Comparison of ENCODE assay signal across 15 cellular contexts in the genomic region with DNA sequence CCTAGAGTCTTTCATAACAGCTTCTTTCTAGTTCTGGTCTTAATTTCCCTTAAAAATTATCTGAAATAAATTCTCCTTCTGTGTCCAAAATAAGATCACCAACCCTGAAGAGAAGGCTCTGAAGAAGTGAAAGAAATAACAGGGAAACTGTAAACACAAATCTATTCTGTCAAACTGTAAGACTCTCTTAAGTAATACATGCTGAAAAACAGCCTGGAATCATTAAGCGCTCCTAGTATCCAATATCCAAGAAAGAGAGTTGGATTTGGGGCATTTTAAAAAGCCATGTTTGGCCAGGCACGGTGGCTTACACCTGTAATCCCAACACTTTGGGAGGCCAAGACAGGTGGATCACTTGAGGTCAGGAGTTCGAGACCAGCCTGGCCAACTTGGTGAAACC. TPM values are rescaled to one million over a fixed set of nuclear protein-coding genes. Genes with fewer than 3 reads are reported as not detected.
DNase-seq lines count a peak whose midpoint lies in the region; ATAC-seq and TF ChIP-seq lines count a peak whose summit lies in the region.
"Had no signal": no experiment of that assay in that cellular context is flagged by ENCODE, and none has a peak within 500 bp of the region (broad histone marks: within the 10 kb centered on the region; RNA-seq: fewer than 3 reads in every experiment).

No MANE protein-coding gene starts in this region.

- no peaks in the 10 kb centered on the region for H3K27me3 ChIP-seq in gastrocnemius medialis
- H3K27me3 ChIP-seq in upper lobe of right lung = no peaks in the 10 kb centered on the region
- H3K27me3 ChIP-seq in SK-N-SH (ENCODE audit: insufficient read depth) = no peaks in the 10 kb centered on the region

- H3K36me3 Mint-ChIP-seq in HFFc6 (ENCODE audit: low read depth) = peaks cover 30% of the 10 kb centered on the region

- no peaks in the 10 kb centered on the region for H3K27me3 Mint-ChIP-seq in HFFc6 (ENCODE audit: insufficient read depth)

- H3K36me3 ChIP-seq in gastrocnemius medialis (peaks cover 0 to 22% of the 10 kb centered on the region in 2 donors), upper lobe of right lung (peaks cover 30% of the 10 kb centered on the region), SK-N-SH (replicated peaks in 1 of 2; ENCODE audit: control insufficient read depth in 1 of 2, insufficient read depth in 2 of 2, low read length in 1 of 2) (peaks cover 3 to 6% of the 10 kb centered on the region in 2 experiments)

- no peak overlapping the region for H2AFZ ChIP-seq in SK-N-SH (ENCODE audit: low read depth)

- H3K4me1 Mint-ChIP-seq in HFFc6 (ENCODE audit: low read depth) = peaks cover 32% of the 10 kb centered on the region

- ATAC-seq in gastrocnemius medialis (no peak), upper lobe of right lung (no peak), left colon (no peak)
- ATAC-seq: A549; CD8-positive, alpha-beta T cell; HCT116 had no signal

- no peaks in the 10 kb centered on the region for H3F3A ChIP-seq in SK-N-SH (replicated peaks; ENCODE audit: insufficient read depth)

- H4K20me1 ChIP-seq in SK-N-SH (ENCODE audit: insufficient read depth) = no peaks in the 10 kb centered on the region

- TF ChIP-seq EP300 in SK-N-SH (IDR thresholded peaks at IDR 0.05; ENCODE audit: borderline replicate concordance in 1 of 2, low read depth in 1 of 2, low read length in 1 of 2) = no peak

- H3K4me2 ChIP-seq in SK-N-SH = no peak overlapping the region
- H3K4me2 ChIP-seq: A549 had no signal

- 91% methylated on average over 3 of the region's 3 CpGs for WGBS in SK-N-SH (ENCODE audit: low lambda C conversion rate)

- peak overlapping the region; percentile 41 for H3K27ac Mint-ChIP-seq in HFFc6
- H3K27ac Mint-ChIP-seq: CD8-positive, alpha-beta T cell had no signal

- TF ChIP-seq POLR2A in gastrocnemius medialis (IDR thresholded peaks at IDR 0.05) = no peak

- TF ChIP-seq RAD21 in SK-N-SH (IDR thresholded peaks at IDR 0.05; ENCODE audit: low read length) = no peak

- POLR2A ChIA-PET in SK-N-SH (lab: Yijun Ruan, JAX) = no interaction called here

- no peak for TF ChIP-seq CTCF in HFFc6 (IDR thresholded peaks at IDR 0.05)
- no peak for TF ChIP-seq CTCF in gastrocnemius medialis (IDR thresholded peaks at IDR 0.05 in 4 of 5, conservative IDR thresholded peaks at IDR 0.05 in 1 of 5)
- TF ChIP-seq CTCF in upper lobe of right lung (IDR thresholded peaks at IDR 0.05) = no peak
- TF ChIP-seq CTCF in SK-N-SH (IDR thresholded peaks at IDR 0.05) = no peak

- DNase-seq in HFFc6 (no peak), fibroblast of gingiva (ENCODE audit: low read depth) (peak; percentile 54), gastrocnemius medialis (no peak), upper lobe of right lung (no peak), NCI-H1092 (lab: John Stamatoyannopoulos, UW) (no peak), SK-N-SH (no peak), left colon (no peak)
- DNase-seq in activated CD4-positive, alpha-beta T cell treated with anti-CD3 and anti-CD28 coated beads for 1 hour = no peak
- DNase-seq: CD8-positive, alpha-beta T cell; COR-L47; DMS153; DMS79 treated with DMSO at 0.1 percent for 48 hours had no signal

- H3K4me3 ChIP-seq in gastrocnemius medialis (no peak overlapping the region), upper lobe of right lung (no peak overlapping the region), SK-N-SH (ENCODE audit: low read depth in 2 of 2, low read length in 1 of 2) (no peak overlapping the region)
- H3K4me3 ChIP-seq: A549 had no signal

- intact Hi-C loops in gastrocnemius medialis (cut with DNase I; ENCODE audit: low total_unique reads) = no loop called here
- intact Hi-C loops in upper lobe of right lung (cut with DNase I) = no loop called here
- intact Hi-C loops in left colon (cut with DNase I, micrococcal nuclease) = no loop called here

- no peak overlapping the region for H3K9ac ChIP-seq in SK-N-SH

- no peaks in the 10 kb centered on the region for H3K9me3 Mint-ChIP-seq in HFFc6
- H3K9me3 Mint-ChIP-seq: CD14-positive monocyte; CD8-positive, alpha-beta T cell had no signal

- H3K27ac ChIP-seq in gastrocnemius medialis = peak overlapping the region in 3 of 4 donors; percentile 52 to 83 (median 75)
- peak overlapping the region; percentile 34 for H3K27ac ChIP-seq in upper lobe of right lung
- H3K27ac ChIP-seq in SK-N-SH (ENCODE audit: low read depth in 2 of 2, low read length in 1 of 2) = no peak overlapping the region
- H3K27ac ChIP-seq: A549 had no signal

- no peak overlapping the region for H3K4me3 Mint-ChIP-seq in HFFc6
- H3K4me3 Mint-ChIP-seq: CD14-positive monocyte; CD8-positive, alpha-beta T cell had no signal

- no peaks in the 10 kb centered on the region for H3K9me2 ChIP-seq in SK-N-SH

- H3K9me3 ChIP-seq in gastrocnemius medialis = no peaks in the 10 kb centered on the region
- H3K9me3 ChIP-seq in upper lobe of right lung = no peaks in the 10 kb centered on the region
- H3K9me3 ChIP-seq in SK-N-SH = no peaks in the 10 kb centered on the region
- H3K9me3 ChIP-seq: A549 had no signal

- in situ Hi-C loops in gastrocnemius medialis (cut with MboI; ENCODE audit: low sequenced_read_pairs in 4 of 4) = loop anchor here in 1 of 4 donors (5.0 kb wide), 1 partner anchor 34 kb away; no protein-coding TSS in a partner anchor

- CTCF ChIA-PET in SK-N-SH (lab: Yijun Ruan, JAX) = interaction anchor here (1.0 kb wide), 1 partner anchor 19 kb away, joined by 3 read pairs; no protein-coding TSS in a partner anchor

- no peaks in the 10 kb centered on the region for H3K79me2 ChIP-seq in SK-N-SH (ENCODE audit: insufficient read depth)

- H3K4me1 ChIP-seq in gastrocnemius medialis (peaks cover 21 to 46% of the 10 kb centered on the region in 2 donors), upper lobe of right lung (peaks cover 11% of the 10 kb centered on the region), SK-N-SH (ENCODE audit: control insufficient read depth in 1 of 2, insufficient read depth in 2 of 2, low read depth in 1 of 2, low read length in 1 of 2) (peaks cover 0 to 3% of the 10 kb centered on the region in 2 experiments; a peak in 2 of 4 replicates)

TF ChIP-seq in SK-N-SH, 30 proteins besides CTCF, POLR2A, EP300 and RAD21:
- TF ChIP-seq USF1 (IDR thresholded peaks at IDR 0.05; ENCODE audit: borderline replicate concordance, low read depth) = no peak
- TF ChIP-seq, protein P1, sequence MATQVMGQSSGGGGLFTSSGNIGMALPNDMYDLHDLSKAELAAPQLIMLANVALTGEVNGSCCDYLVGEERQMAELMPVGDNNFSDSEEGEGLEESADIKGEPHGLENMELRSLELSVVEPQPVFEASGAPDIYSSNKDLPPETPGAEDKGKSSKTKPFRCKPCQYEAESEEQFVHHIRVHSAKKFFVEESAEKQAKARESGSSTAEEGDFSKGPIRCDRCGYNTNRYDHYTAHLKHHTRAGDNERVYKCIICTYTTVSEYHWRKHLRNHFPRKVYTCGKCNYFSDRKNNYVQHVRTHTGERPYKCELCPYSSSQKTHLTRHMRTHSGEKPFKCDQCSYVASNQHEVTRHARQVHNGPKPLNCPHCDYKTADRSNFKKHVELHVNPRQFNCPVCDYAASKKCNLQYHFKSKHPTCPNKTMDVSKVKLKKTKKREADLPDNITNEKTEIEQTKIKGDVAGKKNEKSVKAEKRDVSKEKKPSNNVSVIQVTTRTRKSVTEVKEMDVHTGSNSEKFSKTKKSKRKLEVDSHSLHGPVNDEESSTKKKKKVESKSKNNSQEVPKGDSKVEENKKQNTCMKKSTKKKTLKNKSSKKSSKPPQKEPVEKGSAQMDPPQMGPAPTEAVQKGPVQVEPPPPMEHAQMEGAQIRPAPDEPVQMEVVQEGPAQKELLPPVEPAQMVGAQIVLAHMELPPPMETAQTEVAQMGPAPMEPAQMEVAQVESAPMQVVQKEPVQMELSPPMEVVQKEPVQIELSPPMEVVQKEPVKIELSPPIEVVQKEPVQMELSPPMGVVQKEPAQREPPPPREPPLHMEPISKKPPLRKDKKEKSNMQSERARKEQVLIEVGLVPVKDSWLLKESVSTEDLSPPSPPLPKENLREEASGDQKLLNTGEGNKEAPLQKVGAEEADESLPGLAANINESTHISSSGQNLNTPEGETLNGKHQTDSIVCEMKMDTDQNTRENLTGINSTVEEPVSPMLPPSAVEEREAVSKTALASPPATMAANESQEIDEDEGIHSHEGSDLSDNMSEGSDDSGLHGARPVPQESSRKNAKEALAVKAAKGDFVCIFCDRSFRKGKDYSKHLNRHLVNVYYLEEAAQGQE (IDR thresholded peaks at IDR 0.05; ENCODE audit: low read depth, low read length) = no peak

RNA-seq across cellular contexts. Expression of gene RELL1, which starts 53.3 kb away (rescaled TPM):
- 10 to 100 TPM; 20.4 to 31.3 (median 28.9) TPM for total RNA-seq in HFFc6 (2021; fragmentation: NEBNext Ultra II Directional; extraction: Animal tissue kit (Norgen Biotek cat#: 25700))
- total RNA-seq in gastrocnemius medialis (10 to 100 TPM; 13.7 to 36.3 (median 27.8) TPM), upper lobe of right lung (49.1 TPM), left colon (10 to 100 TPM; 53.7 to 75.0 TPM)
- polyA plus RNA-seq in SK-N-SH (2012; rRNA removed) = 4.0 and 4.5 TPM in 2 replicates
- polyA plus RNA-seq in SK-N-SH (2012; cell fraction: cytosol; rRNA removed) = 4.4 and 4.5 TPM in 2 replicates
- 3.9 and 4.9 TPM in 2 replicates for polyA plus RNA-seq in SK-N-SH (2012; cell fraction: nucleus; rRNA removed)

Comparison
In these comparisons a context has a peak if more than half of its experiments do, and no peak if none do; other contexts are left out.
1. H3K27ac ChIP-seq: peak in gastrocnemius medialis (3 of 4) and upper lobe of right lung (single experiment); none in SK-N-SH (0 of 2).